Comparison of ENCODE assay signal across 8 cellular contexts in genomic region chr19:23758187-23759074, GRCh38. TPM values are rescaled to one million over a fixed set of nuclear protein-coding genes. Genes with fewer than 3 reads are reported as not detected.
DNase-seq lines count a peak whose midpoint lies in the region; ATAC-seq and TF ChIP-seq lines count a peak whose summit lies in the region.

ZNF681 (minus strand) TSS chr19:23758891; CDS start chr19:23758749, 142 bp downstream.

- H3K79me2 ChIP-seq in OCI-LY3 (ENCODE audit: low read length), result peaks cover 18% of the 10 kb centered on the region

- no peaks in the 10 kb centered on the region for H4K20me1 ChIP-seq in OCI-LY3 (ENCODE audit: insufficient read depth, low read length)

- ATAC-seq in HG03457 (IDR thresholded peaks at IDR 0.05; ENCODE audit: unreplicated experiment), result peak; percentile 71
- ATAC-seq in stimulated activated naive CD8-positive, alpha-beta T cell treated with anti-CD3 and anti-CD28 coated beads, Interleukin-15, Interleukin-2, amounts not matched to agents 100 U/mL and 50 U/mL, for 24 hours, result peak; percentile 97

- peaks cover 25% of the 10 kb centered on the region for H3K9me3 Mint-ChIP-seq in activated T-helper 1 cell treated with anti-CD3 and anti-CD28 coated beads, Interleukin-12 subunit alpha, Interleukin-12 subunit beta, Interleukin-2, Interleukin-4 antibody, amounts not matched to agents 30 ng/mL and 10 ng/mL and 1 ng/mL, durations not matched to agents 14 hours and 24 hours and 36 hours
- peaks cover 74% of the 10 kb centered on the region for H3K9me3 Mint-ChIP-seq in nephron progenitor cell

- H3K4me1 ChIP-seq in OCI-LY3 (ENCODE audit: low read length), result no peaks in the 10 kb centered on the region; the same call in 1 of the 2 replicates

- H3K27me3 ChIP-seq in OCI-LY3 (ENCODE audit: low read depth, low read length), result no peaks in the 10 kb centered on the region

- H3K9me3 ChIP-seq in OCI-LY3 (ENCODE audit: insufficient read depth, low read length), result peaks cover 12% of the 10 kb centered on the region

- peak within 1 kb of the TSS; percentile 69 for H3K4me2 ChIP-seq in OCI-LY3 (ENCODE audit: low read length)

- peak within 1 kb of the TSS; percentile 88 for H3K9ac ChIP-seq in OCI-LY3 (ENCODE audit: low read length)

- TF ChIP-seq CTCF in OCI-LY3 (IDR thresholded peaks at IDR 0.05; ENCODE audit: low read depth, low read length) (no peak), fibroblast of pulmonary artery (IDR thresholded peaks at IDR 0.05; ENCODE audit: low read length, missing control alignments) (no peak), nephron progenitor cell (IDR thresholded peaks at IDR 0.05) (peak; percentile 9)

- H3K36me3 Mint-ChIP-seq in activated T-helper 1 cell treated with anti-CD3 and anti-CD28 coated beads, Interleukin-12 subunit alpha, Interleukin-12 subunit beta, Interleukin-2, Interleukin-4 antibody, amounts not matched to agents 30 ng/mL and 10 ng/mL and 1 ng/mL, durations not matched to agents 14 hours and 24 hours and 36 hours (ENCODE audit: low read depth), result peaks cover 12% of the 10 kb centered on the region
- H3K36me3 Mint-ChIP-seq in nephron progenitor cell (ENCODE audit: low read depth), result peaks cover 51% of the 10 kb centered on the region

- H3K4me3 ChIP-seq in OCI-LY3 (ENCODE audit: low read length) (peak within 1 kb of the TSS; percentile 90), fibroblast of pulmonary artery (replicated peaks; ENCODE audit: low read depth, low read length) (peak within 1 kb of the TSS; percentile 70)

- H3K36me3 ChIP-seq in OCI-LY3 (replicated peaks; ENCODE audit: low read depth, low read length), result peaks cover 25% of the 10 kb centered on the region

- H3K27me3 Mint-ChIP-seq in activated T-helper 1 cell treated with anti-CD3 and anti-CD28 coated beads, Interleukin-12 subunit alpha, Interleukin-12 subunit beta, Interleukin-2, Interleukin-4 antibody, amounts not matched to agents 30 ng/mL and 10 ng/mL and 1 ng/mL, durations not matched to agents 14 hours and 24 hours and 36 hours (ENCODE audit: insufficient read depth), result no peaks in the 10 kb centered on the region
- H3K27me3 Mint-ChIP-seq in nephron progenitor cell (ENCODE audit: low read depth, poor library complexity), result no peaks in the 10 kb centered on the region

- H3K27ac ChIP-seq in OCI-LY3 (ENCODE audit: low read length), result peak within 1 kb of the TSS; percentile 66

- peak within 1 kb of the TSS; percentile 83 for H3K27ac Mint-ChIP-seq in activated T-helper 1 cell treated with anti-CD3 and anti-CD28 coated beads, Interleukin-12 subunit alpha, Interleukin-12 subunit beta, Interleukin-2, Interleukin-4 antibody, amounts not matched to agents 30 ng/mL and 10 ng/mL and 1 ng/mL, durations not matched to agents 14 hours and 24 hours and 36 hours
- peak within 1 kb of the TSS; percentile 98 for H3K27ac Mint-ChIP-seq in nephron progenitor cell

- peak; percentile 12 to 97 (median 76) for DNase-seq in C1 segment of cervical spinal cord (lab: John Stamatoyannopoulos, UW)
- DNase-seq in GM19238 (ENCODE audit: insufficient read length, low spot score), result peak; percentile 54
- DNase-seq in activated T-helper 1 cell treated with anti-CD3 and anti-CD28 coated beads, Interleukin-12 subunit alpha, Interleukin-12 subunit beta, Interleukin-2, Interleukin-4 antibody, amounts not matched to agents 30 ng/mL and 10 ng/mL and 1 ng/mL, durations not matched to agents 14 hours and 24 hours and 36 hours (ENCODE audit: low spot score), result peak; percentile 76
- peak; percentile 87 for DNase-seq in fibroblast of pulmonary artery (ENCODE audit: low read depth)
- peak; percentile 73 for DNase-seq in nephron progenitor cell
- DNase-seq in stimulated activated naive CD8-positive, alpha-beta T cell treated with anti-CD3 and anti-CD28 coated beads, Interleukin-15, Interleukin-2, amounts not matched to agents 100 U/mL and 50 U/mL, for 24 hours, result peak; percentile 83

- peaks cover 13% of the 10 kb centered on the region for H3K4me1 Mint-ChIP-seq in activated T-helper 1 cell treated with anti-CD3 and anti-CD28 coated beads, Interleukin-12 subunit alpha, Interleukin-12 subunit beta, Interleukin-2, Interleukin-4 antibody, amounts not matched to agents 30 ng/mL and 10 ng/mL and 1 ng/mL, durations not matched to agents 14 hours and 24 hours and 36 hours (ENCODE audit: low read depth)
- peaks cover under 1% of the 10 kb centered on the region for H3K4me1 Mint-ChIP-seq in nephron progenitor cell

- peak within 1 kb of the TSS; percentile 90 for H3K4me3 Mint-ChIP-seq in activated T-helper 1 cell treated with anti-CD3 and anti-CD28 coated beads, Interleukin-12 subunit alpha, Interleukin-12 subunit beta, Interleukin-2, Interleukin-4 antibody, amounts not matched to agents 30 ng/mL and 10 ng/mL and 1 ng/mL, durations not matched to agents 14 hours and 24 hours and 36 hours
- peak within 1 kb of the TSS; percentile 96 for H3K4me3 Mint-ChIP-seq in nephron progenitor cell

- H2AFZ ChIP-seq in OCI-LY3 (ENCODE audit: low read depth, low read length), result peak within 1 kb of the TSS; percentile 92

- intact Hi-C loops in activated T-helper 1 cell treated with anti-CD3 and anti-CD28 coated beads, Interleukin-12 subunit alpha, Interleukin-12 subunit beta, Interleukin-2, Interleukin-4 antibody, amounts not matched to agents 30 ng/mL and 10 ng/mL and 1 ng/mL, durations not matched to agents 14 hours and 24 hours and 36 hours (cut with micrococcal nuclease), result loop anchor here (1.0 to 2.0 kb wide), 4 partner anchors 71 to 364 kb away; partner anchors contain the start of genes ZNF675, ZNF726 and ZNF91

RNA-seq across cellular contexts. Expression of gene ZNF681, which starts in this region (rescaled TPM):
- 3.0 and 3.3 TPM in 2 replicates for total RNA-seq in activated T-helper 1 cell treated with anti-CD3 and anti-CD28 coated beads, Interleukin-12 subunit alpha, Interleukin-12 subunit beta, Interleukin-2, Interleukin-4 antibody, amounts not matched to agents 30 ng/mL and 10 ng/mL and 1 ng/mL, durations not matched to agents 14 hours and 24 hours and 36 hours

Comparison
In these comparisons a context has a peak if more than half of its experiments do, and no peak if none do; other contexts are left out.
1. Peak in every context shown above with its lines: DNase-seq, ATAC-seq, H3K4me3 ChIP-seq and H3K27ac ChIP-seq.